ENCODE assay signal across 18 cellular contexts in the genomic region with DNA sequence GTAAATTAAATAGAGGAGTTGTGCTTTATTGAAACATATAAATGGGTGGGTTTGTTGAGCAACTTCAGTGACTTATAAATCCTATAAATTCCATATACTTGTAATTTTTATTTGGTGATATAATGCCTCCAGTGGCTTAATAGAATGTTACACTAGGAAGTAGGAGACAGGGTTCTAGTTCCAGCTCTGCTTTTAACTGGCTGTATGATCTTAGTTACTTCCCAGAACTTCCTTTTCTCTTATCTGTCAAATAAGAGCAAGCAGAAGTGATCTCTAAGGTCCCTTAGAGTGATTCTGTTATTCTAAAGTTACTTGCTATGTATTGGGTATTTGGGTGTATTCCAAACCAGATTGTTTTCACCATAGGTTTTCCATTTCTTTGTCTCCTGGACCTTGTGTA. TPM values are rescaled to one million over a fixed set of nuclear protein-coding genes. Genes with fewer than 3 reads are reported as not detected.
"Had no signal": no experiment of that assay in that cellular context is flagged by ENCODE, and none has a peak within 500 bp of the region (broad histone marks: within the 10 kb centered on the region; RNA-seq: fewer than 3 reads in every experiment).

No MANE protein-coding gene starts in this region.

- H3K4me3 ChIP-seq: ascending aorta, breast epithelium, hepatocyte, lung, right atrium auricular region, thyroid gland had no signal

- DNase-seq: activated CD4-positive, alpha-beta T cell treated with anti-CD3 and anti-CD28 coated beads, Interleukin-2, amount 50 U/mL, for 48 hours; activated naive CD4-positive, alpha-beta T cell treated with Interleukin-2 at 50 U/mL for 16 hours; activated naive CD8-positive, alpha-beta T cell treated with anti-CD3 and anti-CD28 coated beads, Interleukin-2, amount 50 U/mL, for 24 hours; islet precursor cell; nephron progenitor cell; stimulated activated CD4-positive, alpha-beta T cell treated with anti-CD3 and anti-CD28 coated beads, Interleukin-2, amount 100 ng/mL, for 48 hours; stimulated activated naive B cell treated with anti-CD40 and anti-IgM and Interleukin-4, amounts not matched to agents 10 μg/mL and 1 μg/mL and 100 μg/mL, for 72 hours; thyroid gland; WERI-Rb-1 had no signal

- H3K27me3 Mint-ChIP-seq: progenitor cell of endocrine pancreas had no signal

- ATAC-seq: activated naive CD8-positive, alpha-beta T cell treated with anti-CD3 and anti-CD28 coated beads, Interleukin-2, amount 50 U/mL, for 24 hours; activated T-helper 17 cell treated with anti-CD3 and anti-CD28 coated beads, Interleukin-2, amount 50 U/mL, for 72 hours; esophagus mucosa; stimulated activated naive B cell treated with anti-CD40 and anti-IgM and Interleukin-4, amounts not matched to agents 10 μg/mL and 1 μg/mL and 100 μg/mL, for 72 hours had no signal

- H3K4me3 Mint-ChIP-seq: activated naive CD8-positive, alpha-beta T cell treated with anti-CD3 and anti-CD28 coated beads, Interleukin-2, amount 50 U/mL, for 24 hours; activated T-helper 17 cell treated with anti-CD3 and anti-CD28 coated beads, Interleukin-2, amount 50 U/mL, for 72 hours; mesothelial cell of epicardium; nephron progenitor cell; stimulated activated naive B cell treated with anti-CD40 and anti-IgM and Interleukin-4, amounts not matched to agents 10 μg/mL and 1 μg/mL and 100 μg/mL, for 72 hours had no signal

- H3K9me3 Mint-ChIP-seq: activated naive CD8-positive, alpha-beta T cell treated with anti-CD3 and anti-CD28 coated beads, Interleukin-2, amount 50 U/mL, for 24 hours; activated T-helper 17 cell treated with anti-CD3 and anti-CD28 coated beads, Interleukin-2, amount 50 U/mL, for 72 hours; mesothelial cell of epicardium; nephron progenitor cell; stimulated activated naive B cell treated with anti-CD40 and anti-IgM and Interleukin-4, amounts not matched to agents 10 μg/mL and 1 μg/mL and 100 μg/mL, for 72 hours had no signal

- H3K27ac Mint-ChIP-seq: activated naive CD8-positive, alpha-beta T cell treated with anti-CD3 and anti-CD28 coated beads, Interleukin-2, amount 50 U/mL, for 24 hours; activated T-helper 17 cell treated with anti-CD3 and anti-CD28 coated beads, Interleukin-2, amount 50 U/mL, for 72 hours; mesothelial cell of epicardium; nephron progenitor cell; progenitor cell of endocrine pancreas; stimulated activated naive B cell treated with anti-CD40 and anti-IgM and Interleukin-4, amounts not matched to agents 10 μg/mL and 1 μg/mL and 100 μg/mL, for 72 hours had no signal

- H3K4me1 Mint-ChIP-seq: activated T-helper 17 cell treated with anti-CD3 and anti-CD28 coated beads, Interleukin-2, amount 50 U/mL, for 72 hours; mesothelial cell of epicardium; nephron progenitor cell had no signal

RNA-seq across cellular contexts. Expression of a gene that starts 10.2 kb away (rescaled TPM):
- total RNA-seq: ascending aorta had no signal
